8 cellular contexts compared by ENCODE assay signal in the genomic region with DNA sequence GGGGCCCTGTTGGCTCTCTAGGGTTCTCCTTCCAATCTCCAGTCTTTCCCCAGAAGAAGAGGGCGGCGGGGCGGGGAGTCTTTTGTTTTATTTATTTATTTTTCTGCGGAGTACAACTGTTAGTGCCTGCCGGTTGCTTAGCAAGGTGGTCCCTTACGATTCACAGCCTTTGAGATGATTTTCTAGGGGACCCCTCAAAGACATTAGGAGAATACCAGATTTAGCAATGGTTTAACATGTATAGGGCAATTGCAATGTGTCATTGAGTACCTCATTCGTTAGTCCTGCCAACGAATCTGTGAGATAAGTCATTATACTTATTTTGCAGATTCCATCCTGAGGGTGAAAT. TPM values are rescaled to one million over a fixed set of nuclear protein-coding genes. Genes with fewer than 3 reads are reported as not detected.
DNase-seq lines count a peak whose midpoint lies in the region; ATAC-seq and TF ChIP-seq lines count a peak whose summit lies in the region.

No MANE protein-coding gene starts in this region.

- intact Hi-C loops in A673 (cut with micrococcal nuclease; ENCODE audit: unreplicated experiment) = no loop called here
- intact Hi-C loops in body of pancreas (cut with DNase I) = no loop called here

- H3K27me3 ChIP-seq in A673 (replicated peaks; ENCODE audit: insufficient read depth, low read depth, low read length, poor library complexity) = no peaks in the 10 kb centered on the region
- no peaks in the 10 kb centered on the region for H3K27me3 ChIP-seq in body of pancreas
- H3K27me3 ChIP-seq in mucosa of stomach (ENCODE audit: control insufficient read depth, insufficient read depth, low read length) = no peaks in the 10 kb centered on the region

- H3K27ac ChIP-seq in A673 (ENCODE audit: low read depth, low read length, poor library complexity, severe bottlenecking) (peak overlapping the region; percentile 82), body of pancreas (peak overlapping the region in 3 of 4 donors; percentile 79 to 92 (median 89))

- H3K9me3 ChIP-seq in A673 (ENCODE audit: low read depth, low read length, poor library complexity, severe bottlenecking) (no peaks in the 10 kb centered on the region), body of pancreas (no peaks in the 10 kb centered on the region), mucosa of stomach (ENCODE audit: control insufficient read depth, low read length) (no peaks in the 10 kb centered on the region)

- TF ChIP-seq CTCF in A673 (conservative IDR thresholded peaks at IDR 0.05; ENCODE audit: low read depth, low read length) = no peak
- TF ChIP-seq CTCF in HFF-Myc (IDR thresholded peaks at IDR 0.05; ENCODE audit: low read depth, low read length, missing control alignments) = no peak
- TF ChIP-seq CTCF in body of pancreas (IDR thresholded peaks at IDR 0.05) = no peak

- WGBS in body of pancreas, 2 donors = 8 to 11% methylated on average over 8 of the region's 8 CpGs

- CTCF ChIA-PET in A673 (lab: Charles Lee) = interaction anchor here (0.6 kb wide), 1 partner anchor 274 kb away, joined by 3 read pairs; no protein-coding TSS in a partner anchor

- TF ChIP-seq POLR2A in body of pancreas (IDR thresholded peaks at IDR 0.05) = no peak

- peaks cover 6% of the 10 kb centered on the region for H3K4me1 ChIP-seq in A673 (ENCODE audit: insufficient read depth, low read length, poor library complexity, severe bottlenecking)
- peaks cover 8% of the 10 kb centered on the region for H3K4me1 ChIP-seq in body of pancreas
- peaks cover 5% of the 10 kb centered on the region for H3K4me1 ChIP-seq in mucosa of stomach (ENCODE audit: control insufficient read depth, insufficient read depth, low read length)

- no TSS peak for BruUV-seq in A673 (replicated peaks; lab: Mats Ljungman, UMichigan)

- H3K36me3 ChIP-seq in A673 (ENCODE audit: insufficient read depth, low read length, poor library complexity, severe bottlenecking) = peaks cover 26% of the 10 kb centered on the region
- peaks cover 0 to 3% of the 10 kb centered on the region in 2 donors for H3K36me3 ChIP-seq in body of pancreas (replicated peaks in 1 of 2; ENCODE audit: insufficient read depth in 1 of 2, low read depth in 2 of 2)
- H3K36me3 ChIP-seq in mucosa of stomach (ENCODE audit: control insufficient read depth, insufficient read depth, low read length) = no peaks in the 10 kb centered on the region

- H3K9ac ChIP-seq in mucosa of stomach (ENCODE audit: low read length) = peak overlapping the region; percentile 90

- DNase-seq in A673 (ENCODE audit: low spot score) = no peak
- no peak for DNase-seq in HFF-Myc (ENCODE audit: extremely low read depth, low read depth)
- no peak for DNase-seq in body of pancreas
- DNase-seq in SIG-M5 (lab: John Stamatoyannopoulos, UW) = no peak
- no peak for DNase-seq in NCI-H1417 treated with DMSO at 0.1 percent for 48 hours (lab: John Stamatoyannopoulos, UW)

- ATAC-seq in body of pancreas (no peak), HG03045 (IDR thresholded peaks at IDR 0.05; ENCODE audit: unreplicated experiment) (no peak), GM19395 (IDR thresholded peaks at IDR 0.05; ENCODE audit: unreplicated experiment) (no peak)

- H3K4me3 ChIP-seq in A673 (ENCODE audit: low read depth, low read length, poor library complexity, severe bottlenecking) = peak overlapping the region; percentile 94
- H3K4me3 ChIP-seq in HFF-Myc (replicated peaks; ENCODE audit: low read depth, low read length) = peak overlapping the region; percentile 81
- H3K4me3 ChIP-seq in body of pancreas = peak overlapping the region in 1 of 2 donors; percentile 82
- H3K4me3 ChIP-seq in mucosa of stomach (ENCODE audit: low read length) = no peak overlapping the region

- POLR2A ChIA-PET in A673 (lab: Charles Lee; ENCODE audit: low non-redundant PET) = no interaction called here

RNA-seq across cellular contexts. Expression of gene MRPL16, which starts 0.3 kb away (rescaled TPM):
- total RNA-seq in A673 (2021) = 53.4 and 57.5 TPM in 2 replicates
- total RNA-seq in body of pancreas = 10 to 100 TPM; 29.7 to 31.1 TPM

RNA-seq across cellular contexts. Expression of gene CBLIF, which starts 34.4 kb away (rescaled TPM):
- total RNA-seq in A673 (2021) = not detected in 2 replicates
- total RNA-seq in body of pancreas = not detected

RNA-seq across cellular contexts. Expression of gene TCN1, which starts 55.4 kb away (rescaled TPM):
- total RNA-seq in A673 (2021) = not detected in 2 replicates
- 1 to 10 TPM in 1 of 2 donors, not detected in 1; 1.3 TPM for total RNA-seq in body of pancreas

RNA-seq across cellular contexts. Expression of gene STX3, which starts 55.7 kb away (rescaled TPM):
- total RNA-seq in A673 (2021) = 10.1 and 16.0 TPM in 2 replicates
- 10 to 100 TPM; 31.6 to 56.7 TPM for total RNA-seq in body of pancreas
